Comparison of ENCODE assay signal across 8 cellular contexts in genomic region chr7:33185786-33186185, GRCh38. TPM values are rescaled to one million over a fixed set of nuclear protein-coding genes. Genes with fewer than 3 reads are reported as not detected.
DNase-seq lines count a peak whose midpoint lies in the region; ATAC-seq and TF ChIP-seq lines count a peak whose summit lies in the region.

No MANE protein-coding gene starts in this region.

- H3K27ac ChIP-seq in brain microvascular endothelial cell = no peak overlapping the region
- H3K27ac ChIP-seq in left lung = no peak overlapping the region

- in situ Hi-C loops in brain microvascular endothelial cell (cut with HindIII; ENCODE audit: low pct_ligation_motif_present, low sequenced_read_pairs) = no loop called here

- intact Hi-C loops in left lung (cut with DNase I) = no loop called here

- ATAC-seq in GM18508 (IDR thresholded peaks at IDR 0.05; ENCODE audit: insufficient read depth, unreplicated experiment) (peak; percentile 67), HG03432 (IDR thresholded peaks at IDR 0.05; ENCODE audit: unreplicated experiment) (peak; percentile 78), left lung (peak; percentile 86)

- no peak overlapping the region for H3K4me3 ChIP-seq in brain microvascular endothelial cell (ENCODE audit: low read depth, low read length)
- no peak overlapping the region for H3K4me3 ChIP-seq in left lung

- H3K36me3 ChIP-seq in brain microvascular endothelial cell (replicated peaks) (no peaks in the 10 kb centered on the region), left lung (peaks cover 0 to 5% of the 10 kb centered on the region in 2 donors)

- H3K27me3 ChIP-seq in brain microvascular endothelial cell (replicated peaks) (no peaks in the 10 kb centered on the region), left lung (no peaks in the 10 kb centered on the region)

- DNase-seq in CD1c-positive myeloid dendritic cell (ENCODE audit: extremely low spot score) = peak; percentile 34
- DNase-seq in NCI-H524 (lab: John Stamatoyannopoulos, UW) = peak; percentile 2 to 43
- peak; percentile 46 for DNase-seq in brain microvascular endothelial cell
- DNase-seq in left lung = no peak
- no peak for DNase-seq in stimulated activated CD4-positive, alpha-beta T cell treated with anti-CD3 and anti-CD28 coated beads, Interleukin-12 subunit alpha, Interleukin-12 subunit beta, amount 100 ng/mL, for 4 hours
- DNase-seq in NK-92 (lab: John Stamatoyannopoulos, UW; ENCODE audit: unreplicated experiment) = no peak

- H3K9me3 ChIP-seq in left lung = no peaks in the 10 kb centered on the region

- TF ChIP-seq CTCF in brain microvascular endothelial cell (IDR thresholded peaks at IDR 0.05; ENCODE audit: low read depth, low read length, missing control alignments) (peak; percentile 65), left lung (IDR thresholded peaks at IDR 0.05) (peak; percentile 28 to 64)

- no peaks in the 10 kb centered on the region for H3K4me1 ChIP-seq in left lung

RNA-seq across cellular contexts. Expression of gene BBS9, which starts 56.4 kb away (rescaled TPM):
- total RNA-seq in left lung = 10 to 100 TPM; 18.2 to 22.4 TPM

Comparison
In these comparisons a context has a peak if more than half of its experiments do, and no peak if none do; other contexts are left out.
1. DNase-seq: peak in CD1c-positive myeloid dendritic cell (single experiment), NCI-H524 (2 of 2) and brain microvascular endothelial cell (single experiment); none in left lung (0 of 2), stimulated activated CD4-positive, alpha-beta T cell treated with anti-CD3 and anti-CD28 coated beads, Interleukin-12 subunit alpha, Interleukin-12 subunit beta, amount 100 ng/mL, for 4 hours (single experiment) and NK-92 (single experiment).
2. Peak in every context shown above with its lines, with median percentiles within 50 percentile points of each other: ATAC-seq.